Comparison of ENCODE assay signal across 8 cellular contexts in the genomic region with DNA sequence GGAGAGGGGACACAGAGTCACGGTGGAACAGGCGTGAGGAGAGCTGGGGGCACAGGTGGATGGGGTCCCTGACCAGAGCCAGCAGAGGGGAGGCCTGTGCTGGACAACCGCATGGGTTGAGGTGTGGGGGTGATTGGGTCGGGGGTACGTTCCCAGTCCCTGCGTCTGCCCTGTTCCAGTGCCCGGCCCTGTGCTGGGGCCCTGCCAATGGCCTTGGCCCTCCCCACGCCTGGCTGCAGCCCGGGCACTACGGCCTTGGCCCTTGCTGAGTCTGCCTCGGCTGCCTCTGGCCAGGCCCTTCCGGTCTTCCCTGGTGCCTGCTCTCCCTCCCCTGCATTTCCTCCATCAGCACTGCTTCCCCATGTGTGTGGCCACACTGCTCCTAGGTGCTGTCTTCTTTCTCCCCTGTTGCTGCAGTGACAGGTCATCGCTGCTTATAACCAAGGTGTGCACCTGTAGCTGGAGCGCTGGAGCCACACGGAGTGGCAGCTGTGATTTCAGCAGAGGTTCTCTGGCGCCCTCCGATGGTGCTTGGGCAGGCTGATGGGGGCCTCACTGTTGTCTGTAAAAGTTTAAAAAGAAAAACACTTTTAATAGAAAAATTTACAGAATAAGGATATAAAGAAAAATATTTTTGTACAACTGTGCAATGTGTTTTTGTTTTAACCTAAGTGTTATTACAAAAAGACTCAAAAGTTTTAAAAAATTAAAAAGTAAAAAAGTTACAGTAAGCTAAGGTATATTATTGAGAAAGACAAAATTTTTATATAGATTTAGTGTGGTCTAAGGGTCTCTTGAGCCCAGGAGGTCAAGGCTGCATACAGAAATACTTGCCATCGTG. TPM values are rescaled to one million over a fixed set of nuclear protein-coding genes. Genes with fewer than 3 reads are reported as not detected.
DNase-seq lines count a peak whose midpoint lies in the region; ATAC-seq and TF ChIP-seq lines count a peak whose summit lies in the region.

No MANE protein-coding gene starts in this region.

- H3K27ac ChIP-seq in 22Rv1 (no peak overlapping the region), dorsolateral prefrontal cortex (peak overlapping the region in 14 of 59 donors; percentile 18 to 58 (median 34)), substantia nigra (ENCODE audit: low read depth, low read length, poor library complexity, severe bottlenecking) (no peak overlapping the region)

- peaks cover 5% of the 10 kb centered on the region for H3K4me1 ChIP-seq in mucosa of descending colon (ENCODE audit: low read depth)

- H3K36me3 ChIP-seq in mucosa of descending colon (ENCODE audit: low read depth) = no peaks in the 10 kb centered on the region

- peaks cover 21% of the 10 kb centered on the region for H3K4me1 Mint-ChIP-seq in activated B cell treated with CpG ODN at 0.5 μM for 24 hours

- in situ Hi-C loops in GM13976 (cut with MboI; ENCODE audit: low sequenced_read_pairs, unreplicated experiment) = loop anchor here (10.0 kb wide), 1 partner anchor 61 kb away; a partner anchor contains a TSS

- H3K9me3 Mint-ChIP-seq in activated B cell treated with CpG ODN at 0.5 μM for 24 hours = no peaks in the 10 kb centered on the region

- H3K27me3 ChIP-seq in dorsolateral prefrontal cortex = no peaks in the 10 kb centered on the region

- peak; percentile 67 for DNase-seq in GM13976 (ENCODE audit: low spot score)
- DNase-seq in LoVo (ENCODE audit: low spot score) = peak; percentile 16
- DNase-seq in activated B cell treated with CpG ODN at 0.5 μM for 24 hours = peak; percentile 44
- peak in 8 of 10 donors; percentile 39 to 73 (median 67) for DNase-seq in dorsolateral prefrontal cortex
- DNase-seq in mucosa of descending colon = peak; percentile 74 to 84 (median 84)
- DNase-seq in substantia nigra (lab: John Stamatoyannopoulos, UW) = peak in 27 of 49 donors; percentile 8 to 57 (median 36)

- H3K27ac Mint-ChIP-seq in activated B cell treated with CpG ODN at 0.5 μM for 24 hours = no peak overlapping the region

- peak overlapping the region in 2 of 59 donors; percentile 10 to 24 for H3K4me3 ChIP-seq in dorsolateral prefrontal cortex
- H3K4me3 ChIP-seq in mucosa of descending colon = no peak overlapping the region

- intact Hi-C loops in activated B cell treated with CpG ODN at 0.5 μM for 24 hours (cut with micrococcal nuclease) (loop anchor here (1.0 kb wide), 1 partner anchor 36 kb away; no protein-coding TSS in a partner anchor), dorsolateral prefrontal cortex (cut with DNase I) (loop anchor here in 1 of 2 donors (5.0 kb wide), 1 partner anchor 59 kb away; a partner anchor contains a TSS), mucosa of descending colon (cut with DNase I, micrococcal nuclease) (loop anchor here (5.0 kb wide), 3 partner anchors 59 to 144 kb away; a partner anchor contains a TSS)

- TF ChIP-seq CTCF in 22Rv1 (IDR thresholded peaks at IDR 0.05) (peak; percentile 95), GM13976 (IDR thresholded peaks at IDR 0.05; ENCODE audit: borderline replicate concordance, control extremely low read depth, extremely low read depth, insufficient read depth, missing control alignments) (peak; percentile 56), activated B cell treated with CpG ODN at 0.5 μM for 24 hours (IDR thresholded peaks at IDR 0.05) (no peak), dorsolateral prefrontal cortex (IDR thresholded peaks at IDR 0.05 in 54 of 56, conservative IDR thresholded peaks at IDR 0.05 in 2 of 56; ENCODE audit: low read depth in 1 of 56, partially characterized antibody in 56 of 56) (peak; percentile 14 to 78 (median 65)), mucosa of descending colon (IDR thresholded peaks at IDR 0.05) (peak; percentile 66)

- no peak overlapping the region for H3K4me3 Mint-ChIP-seq in activated B cell treated with CpG ODN at 0.5 μM for 24 hours

- H3K27me3 Mint-ChIP-seq in activated B cell treated with CpG ODN at 0.5 μM for 24 hours = peaks cover 2% of the 10 kb centered on the region

- peak; percentile 75 for ATAC-seq in activated B cell treated with CpG ODN at 0.5 μM for 24 hours (ENCODE audit: low read depth)
- ATAC-seq in mucosa of descending colon = peak; percentile 75
- no peak for ATAC-seq in HG02852 (IDR thresholded peaks at IDR 0.05; ENCODE audit: unreplicated experiment)

- CTCF ChIA-PET in activated B cell treated with CpG ODN at 0.5 μM for 24 hours (lab: Charles Lee) = interaction anchor here (0.7 to 10.4 kb wide), 12 partner anchors 10 to 144 kb away, joined by 3 to 248 read pairs (median 4); a partner anchor contains a TSS

- peaks cover 2% of the 10 kb centered on the region for H3K36me3 Mint-ChIP-seq in activated B cell treated with CpG ODN at 0.5 μM for 24 hours (ENCODE audit: low read depth)

- POLR2A ChIA-PET in activated B cell treated with CpG ODN at 0.5 μM for 24 hours (lab: Charles Lee) = no interaction called here

- H3K9me3 ChIP-seq in mucosa of descending colon = no peaks in the 10 kb centered on the region

RNA-seq across cellular contexts. Expression of a gene that starts 45.2 kb away (rescaled TPM):
- total RNA-seq in activated B cell treated with CpG ODN at 0.5 μM for 24 hours (0.35 TPM in 1 of 2 replicates, not detected in the other), dorsolateral prefrontal cortex (1 to 10 TPM in 72 of 120 experiments, under 1 TPM in 17, not detected in 31; 0.56 to 3.3 (median 1.4) TPM), mucosa of descending colon (1 to 10 TPM in 2 of 3 donors, not detected in 1; 1.3 to 2.8 TPM)

RNA-seq across cellular contexts. Expression of a gene that starts 59.4 kb away (rescaled TPM):
- 9.6 and 10.4 TPM in 2 replicates for total RNA-seq in activated B cell treated with CpG ODN at 0.5 μM for 24 hours
- total RNA-seq in dorsolateral prefrontal cortex = 100 to 1,000 TPM in 69 of 120 experiments, 10 to 100 TPM in 51; 47.8 to 154 (median 104) TPM
- total RNA-seq in mucosa of descending colon = 10 to 100 TPM; 48.6 to 70.2 (median 52.9) TPM

Comparison
In these comparisons a context has a peak if more than half of its experiments do, and no peak if none do; other contexts are left out.
1. DNase-seq: peak in every context shown above with its lines; median percentile 84 in mucosa of descending colon; 67 in GM13976; 67 in dorsolateral prefrontal cortex; 44 in activated B cell treated with CpG ODN at 0.5 μM for 24 hours; 36 in substantia nigra; 16 in LoVo.